In genomic region chr5:133110709-133111108, GRCh38 we compare ENCODE assay signal across 15 cellular contexts. TPM values are rescaled to one million over a fixed set of nuclear protein-coding genes. Genes with fewer than 3 reads are reported as not detected.
DNase-seq lines count a peak whose midpoint lies in the region; ATAC-seq and TF ChIP-seq lines count a peak whose summit lies in the region.
"Had no signal": no experiment of that assay in that cellular context is flagged by ENCODE, and none has a peak within 500 bp of the region (broad histone marks: within the 10 kb centered on the region; RNA-seq: fewer than 3 reads in every experiment).

No MANE protein-coding gene starts in this region.

- no peaks in the 10 kb centered on the region for H3K9me2 ChIP-seq in SK-N-SH

- no peak overlapping the region for H4K91ac ChIP-seq in mesenchymal stem cell (ENCODE audit: low read length)

- H3K18ac ChIP-seq in mesenchymal stem cell (ENCODE audit: low read depth in 1 of 2, low read length in 2 of 2): no peak overlapping the region

- no peak overlapping the region for H3K4me2 ChIP-seq in SK-N-SH
- H3K4me2 ChIP-seq in mesenchymal stem cell (ENCODE audit: low read length, poor library complexity, severe bottlenecking): no peak overlapping the region

- no peak overlapping the region for H3K27ac ChIP-seq in SK-N-SH (ENCODE audit: low read depth in 2 of 2, low read length in 1 of 2)
- no peak overlapping the region for H3K27ac ChIP-seq in mesenchymal stem cell (ENCODE audit: low read length, poor library complexity, severe bottlenecking)
- peak overlapping the region; percentile 28 to 58 for H3K27ac ChIP-seq in tibial artery
- H3K27ac ChIP-seq: brain microvascular endothelial cell, psoas muscle, sigmoid colon, upper lobe of right lung, VCaP had no signal

- TF ChIP-seq EP300 in SK-N-SH (IDR thresholded peaks at IDR 0.05; ENCODE audit: borderline replicate concordance in 1 of 2, low read depth in 1 of 2, low read length in 1 of 2): no peak

- CTCF ChIA-PET in SK-N-SH (lab: Yijun Ruan, JAX): interaction anchor here (0.6 to 6.2 kb wide), 46 partner anchors 9 to 844 kb away, joined by 3 to 155 read pairs (median 4); no protein-coding TSS in a partner anchor

- H3K4me1 ChIP-seq in SK-N-SH (ENCODE audit: control insufficient read depth in 1 of 2, insufficient read depth in 2 of 2, low read depth in 1 of 2, low read length in 1 of 2) (peaks cover 0 to 24% of the 10 kb centered on the region in 2 experiments; a peak in 1 of 4 replicates), mesenchymal stem cell (ENCODE audit: control insufficient read depth, insufficient read depth, low read depth, low read length) (peaks cover 4% of the 10 kb centered on the region), tibial artery (peaks cover 0 to 22% (median 16%) of the 10 kb centered on the region in 4 donors)
- H3K4me1 ChIP-seq: HAP-1 had no signal

- POLR2A ChIA-PET in SK-N-SH (lab: Yijun Ruan, JAX): interaction anchor here (1.1 kb wide), 1 partner anchor 137 kb away, joined by 3 read pairs; no protein-coding TSS in a partner anchor

- no peak overlapping the region for H3K23ac ChIP-seq in mesenchymal stem cell (ENCODE audit: low read length in 2 of 2)

- H3F3A ChIP-seq in SK-N-SH (replicated peaks; ENCODE audit: insufficient read depth): peaks cover 7% of the 10 kb centered on the region

- no peak overlapping the region for H4K8ac ChIP-seq in mesenchymal stem cell (ENCODE audit: low read length)

- no peaks in the 10 kb centered on the region for H4K20me1 ChIP-seq in SK-N-SH (ENCODE audit: insufficient read depth)

- peaks cover 0 to under 1% of the 10 kb centered on the region in 2 experiments for H3K36me3 ChIP-seq in SK-N-SH (replicated peaks in 1 of 2; ENCODE audit: control insufficient read depth in 1 of 2, insufficient read depth in 2 of 2, low read length in 1 of 2)
- H3K36me3 ChIP-seq in mesenchymal stem cell (ENCODE audit: control insufficient read depth in 1 of 2, insufficient read depth in 2 of 2, low read depth in 1 of 2, low read length in 2 of 2): peaks cover 2 to 8% of the 10 kb centered on the region in 2 experiments
- peaks cover 0 to 2% (median 1%) of the 10 kb centered on the region in 3 donors for H3K36me3 ChIP-seq in tibial artery
- H3K36me3 ChIP-seq: brain microvascular endothelial cell had no signal

- H3K4ac ChIP-seq in mesenchymal stem cell (ENCODE audit: low read depth in 1 of 2, low read length in 2 of 2): no peak overlapping the region

- peaks cover 6% of the 10 kb centered on the region for H3K79me1 ChIP-seq in mesenchymal stem cell (replicated peaks; ENCODE audit: low read length, poor library complexity, severe bottlenecking)

- no peaks in the 10 kb centered on the region for H3K79me2 ChIP-seq in SK-N-SH (ENCODE audit: insufficient read depth)

- H2BK12ac ChIP-seq in mesenchymal stem cell (ENCODE audit: low read length in 2 of 2): no peak overlapping the region

- intact Hi-C loops in tibial artery (cut with DNase I; ENCODE audit: low total_unique reads): loop anchor here (5.0 to 10.0 kb wide), 3 partner anchors 134 to 754 kb away; no protein-coding TSS in a partner anchor

- peak; percentile 51 for DNase-seq in activated CD8-positive, alpha-beta memory T cell treated with anti-CD3 and anti-CD28 coated beads for 24 hours
- DNase-seq in activated CD8-positive, alpha-beta memory T cell treated with anti-CD3 and anti-CD28 coated beads, Interleukin-2, amount 50 U/mL, for 4 hours: no peak
- no peak for DNase-seq in SK-N-SH
- DNase-seq in mesenchymal stem cell: no peak
- DNase-seq in tibial artery: no peak
- no peak for DNase-seq in GM10266 (ENCODE audit: extremely low spot score)

- no peak overlapping the region for H2BK120ac ChIP-seq in mesenchymal stem cell (ENCODE audit: low read depth, low read length)

- no peak overlapping the region for H3K9ac ChIP-seq in SK-N-SH
- H3K9ac ChIP-seq in mesenchymal stem cell (ENCODE audit: low read length): peak overlapping the region; percentile 39

- H3K4me3 ChIP-seq in SK-N-SH (ENCODE audit: low read depth in 2 of 2, low read length in 1 of 2) (no peak overlapping the region), mesenchymal stem cell (ENCODE audit: insufficient read depth in 1 of 2, low read depth in 1 of 2, low read length in 2 of 2) (no peak overlapping the region), tibial artery (no peak overlapping the region)
- H3K4me3 ChIP-seq: adrenal gland, HAP-1, psoas muscle, sigmoid colon, upper lobe of right lung had no signal

- H2AFZ ChIP-seq in SK-N-SH (ENCODE audit: low read depth): 0 out of 2 replicates have a peak overlapping the region, but pooled peaks have one; percentile 60
- H2AFZ ChIP-seq in mesenchymal stem cell (ENCODE audit: low read depth, low read length): no peak overlapping the region

- H3K9me3 ChIP-seq in SK-N-SH: no peaks in the 10 kb centered on the region
- H3K9me3 ChIP-seq in mesenchymal stem cell (ENCODE audit: control insufficient read depth, low read length): no peaks in the 10 kb centered on the region
- H3K9me3 ChIP-seq in tibial artery: no peaks in the 10 kb centered on the region
- H3K9me3 ChIP-seq: adrenal gland, psoas muscle, sigmoid colon, upper lobe of right lung had no signal

- no peaks in the 10 kb centered on the region for H3K27me3 ChIP-seq in SK-N-SH (ENCODE audit: insufficient read depth)
- H3K27me3 ChIP-seq in mesenchymal stem cell (ENCODE audit: control insufficient read depth in 1 of 2, insufficient read depth in 1 of 2, low read length in 2 of 2): peaks cover 0 to 16% of the 10 kb centered on the region in 2 experiments
- H3K27me3 ChIP-seq in tibial artery: no peaks in the 10 kb centered on the region
- H3K27me3 ChIP-seq: adrenal gland, brain microvascular endothelial cell, upper lobe of right lung had no signal

- no peak overlapping the region for H2BK5ac ChIP-seq in mesenchymal stem cell (ENCODE audit: low read depth, low read length, poor library complexity, severe bottlenecking)

- TF ChIP-seq CTCF in SK-N-SH (IDR thresholded peaks at IDR 0.05) (no peak), tibial artery (IDR thresholded peaks at IDR 0.05) (no peak), GM10266 (IDR thresholded peaks at IDR 0.05; ENCODE audit: control insufficient read depth, insufficient read depth, low read depth, missing control alignments) (no peak)

- no peak for TF ChIP-seq RAD21 in SK-N-SH (IDR thresholded peaks at IDR 0.05; ENCODE audit: low read length)

- WGBS in SK-N-SH (ENCODE audit: low lambda C conversion rate): 72% methylated on average over 3 of the region's 6 CpGs
- 53% methylated on average over 6 of the region's 6 CpGs for WGBS in mesenchymal stem cell

- ATAC-seq in HG02981 (IDR thresholded peaks at IDR 0.05; ENCODE audit: unreplicated experiment) (no peak), GM18520 (IDR thresholded peaks at IDR 0.05; ENCODE audit: unreplicated experiment) (no peak)

- no peak overlapping the region for H3K14ac ChIP-seq in mesenchymal stem cell (ENCODE audit: low read length in 2 of 2)

- no peak overlapping the region for H2BK15ac ChIP-seq in mesenchymal stem cell (ENCODE audit: low read depth, poor library complexity, severe bottlenecking)

- no peak overlapping the region for H2AK5ac ChIP-seq in mesenchymal stem cell (ENCODE audit: low read length, severe bottlenecking)

TF ChIP-seq in SK-N-SH, 30 proteins besides CTCF, POLR2A, EP300 and RAD21 (continues in another document):
- no peak for TF ChIP-seq TEAD4 (IDR thresholded peaks at IDR 0.05; ENCODE audit: borderline replicate concordance, insufficient read depth)
- no peak for TF ChIP-seq NFIC (IDR thresholded peaks at IDR 0.05; ENCODE audit: borderline replicate concordance)
- no peak for TF ChIP-seq TCF12 (IDR thresholded peaks at IDR 0.05)
- TF ChIP-seq CHD2 (IDR thresholded peaks at IDR 0.05; ENCODE audit: low read length, partially characterized antibody): no peak
- TF ChIP-seq, protein P1, sequence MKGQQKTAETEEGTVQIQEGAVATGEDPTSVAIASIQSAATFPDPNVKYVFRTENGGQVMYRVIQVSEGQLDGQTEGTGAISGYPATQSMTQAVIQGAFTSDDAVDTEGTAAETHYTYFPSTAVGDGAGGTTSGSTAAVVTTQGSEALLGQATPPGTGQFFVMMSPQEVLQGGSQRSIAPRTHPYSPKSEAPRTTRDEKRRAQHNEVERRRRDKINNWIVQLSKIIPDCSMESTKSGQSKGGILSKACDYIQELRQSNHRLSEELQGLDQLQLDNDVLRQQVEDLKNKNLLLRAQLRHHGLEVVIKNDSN (IDR thresholded peaks at IDR 0.05; ENCODE audit: borderline replicate concordance, low read depth): no peak
- TF ChIP-seq FOSL2 (IDR thresholded peaks at IDR 0.05; ENCODE audit: borderline replicate concordance, low read depth): no peak
- TF ChIP-seq MXI1 (IDR thresholded peaks at IDR 0.05; ENCODE audit: low read depth, low read length): no peak
- no peak for TF ChIP-seq FOXJ3 (CRISPR knock-in tag; IDR thresholded peaks at IDR 0.05)
- no peak for TF ChIP-seq JUND (IDR thresholded peaks at IDR 0.05)
- no peak for TF ChIP-seq EZH2phosphoT487 (IDR thresholded peaks at IDR 0.05; ENCODE audit: borderline replicate concordance, low read depth)
- TF ChIP-seq RFX5 (IDR thresholded peaks at IDR 0.05; ENCODE audit: low read length): no peak
- TF ChIP-seq YY1 (IDR thresholded peaks at IDR 0.05; ENCODE audit: low read depth): no peak
- no peak for TF ChIP-seq TAF1 (IDR thresholded peaks at IDR 0.05; ENCODE audit: borderline replicate concordance, low read depth, low read length)
- no peak for TF ChIP-seq USF2 (IDR thresholded peaks at IDR 0.05; ENCODE audit: borderline replicate concordance, low read depth, low read length)

RNA-seq across cellular contexts. Expression of gene HSPA4, which starts 58.9 kb away (rescaled TPM):
- polyA plus RNA-seq in SK-N-SH (2012; rRNA removed): 18.8 and 20.2 TPM in 2 replicates
- 29.1 and 50.4 TPM in 2 replicates for polyA plus RNA-seq in SK-N-SH (2012; cell fraction: cytosol; rRNA removed)
- polyA plus RNA-seq in SK-N-SH (2012; cell fraction: nucleus; rRNA removed): 14.9 and 29.0 TPM in 2 replicates
- polyA plus RNA-seq in mesenchymal stem cell (2013, experiment 1 of 2): 154 TPM
- polyA plus RNA-seq in mesenchymal stem cell (2013, experiment 2 of 2): 164 TPM

Comparison
In these comparisons a context has a peak if more than half of its experiments do, and no peak if none do; other contexts are left out.
1. H3K27ac ChIP-seq: peak in tibial artery (2 of 2); none in SK-N-SH (0 of 2) and mesenchymal stem cell (single experiment).